Comparison of ENCODE assay signal across 15 cellular contexts in genomic region chr7:95737828-95738505, GRCh38.
"Had no signal": no experiment of that assay in that cellular context is flagged by ENCODE, and none has a peak within 500 bp of the region (broad histone marks: within the 10 kb centered on the region; RNA-seq: fewer than 3 reads in every experiment).

No MANE protein-coding gene starts in this region.

- H3K36me3 ChIP-seq: gastrocnemius medialis, neural progenitor cell, pancreas, tibial artery had no signal

- H3K27ac ChIP-seq: coronary artery, gastrocnemius medialis, neural progenitor cell, pancreas, tibial artery had no signal

- H3K27me3 ChIP-seq: gastrocnemius medialis, neural progenitor cell, pancreas had no signal

- H3K4me3 ChIP-seq: coronary artery, gastrocnemius medialis, neural progenitor cell, pancreas, tibial artery had no signal

- H3K4me2 ChIP-seq: neural progenitor cell had no signal

- H3K9me3 ChIP-seq: gastrocnemius medialis, pancreas, tibial artery had no signal

- H3K4me1 ChIP-seq: gastrocnemius medialis, neural progenitor cell, pancreas, tibial artery had no signal

- H2AFZ ChIP-seq: neural progenitor cell had no signal

- DNase-seq: activated CD4-positive, alpha-beta T cell treated with anti-CD3 and anti-CD28 coated beads for 1 hour; activated CD4-positive, alpha-beta T cell treated with anti-CD3 and anti-CD28 coated beads, Interleukin-2, amount 50 U/mL, for 48 hours; activated CD8-positive, alpha-beta memory T cell treated with anti-CD3 and anti-CD28 coated beads, Interleukin-2, amount 10 ng/mL, durations not matched to agents 7 days and 5 days; activated effector memory CD4-positive, alpha-beta T cell treated with Interleukin-2 at 50 U/mL for 16 hours; activated T-cell treated with anti-CD3 and anti-CD28 coated beads, Interleukin-2, amount 50 U/mL, for 24 hours; caudate nucleus; effector CD4-positive, alpha-beta T cell; gastrocnemius medialis; pancreas; stimulated activated CD4-positive, alpha-beta T cell treated with anti-CD3 and anti-CD28 coated beads, Interleukin-15, amount 100 ng/mL, for 24 hours; stimulated activated CD4-positive, alpha-beta T cell treated with anti-CD3 and anti-CD28 coated beads, Interleukin-4, amount 100 ng/mL, for 24 hours; T-helper 9 cell; tibial artery had no signal

- H3K9ac ChIP-seq: neural progenitor cell had no signal
